In the genomic region with DNA sequence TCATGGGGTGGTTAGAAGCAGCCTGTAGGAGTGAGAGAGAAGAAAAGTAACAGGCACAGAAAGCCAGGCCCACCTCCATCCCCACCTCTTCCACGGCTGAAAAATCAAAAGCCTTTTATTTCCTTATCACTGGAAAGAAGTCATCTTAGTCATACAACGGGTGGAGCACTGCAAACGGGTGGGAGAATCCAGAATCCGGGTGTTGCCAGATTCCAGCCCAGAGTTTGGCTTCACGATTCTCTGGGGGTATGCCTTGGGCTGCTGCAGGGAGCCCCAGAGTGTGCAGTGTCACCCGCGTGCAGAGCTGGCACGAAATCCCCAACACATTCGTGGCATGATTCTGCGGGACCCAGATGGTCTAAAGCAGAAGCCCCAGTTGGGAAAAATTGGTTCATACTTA, we compare ENCODE assay signal across 35 cellular contexts. TPM values are rescaled to one million over a fixed set of nuclear protein-coding genes. Genes with fewer than 3 reads are reported as not detected.
"Had no signal": no experiment of that assay in that cellular context is flagged by ENCODE, and none has a peak within 500 bp of the region (broad histone marks: within the 10 kb centered on the region; RNA-seq: fewer than 3 reads in every experiment).

No MANE protein-coding gene starts in this region.

- H3K36me3 Mint-ChIP-seq: activated naive CD4-positive, alpha-beta T cell treated with anti-CD3 and anti-CD28 coated beads, Interleukin-2, amount 50 U/mL, for 72 hours had no signal

- H3K4me3 ChIP-seq: adrenal gland, body of pancreas, breast epithelium, Peyer's patch, SJSA1 had no signal

- H3K9ac ChIP-seq: SK-N-SH had no signal

- H3K4me3 Mint-ChIP-seq: activated CD8-positive, alpha-beta T cell treated with anti-CD3 and anti-CD28 coated beads for 36 hours; activated T-cell treated with anti-CD3 and anti-CD28 coated beads, Interleukin-2, amount 50 U/mL, for 24 hours; T-helper 1 cell treated with Interleukin-12 subunit alpha and Interleukin-12 subunit beta and Interleukin-4 antibody, amounts not matched to agents 30 μg/mL and 1 μg/mL, for 36 hours had no signal

- H3K4me2 ChIP-seq: SK-N-SH had no signal

- H3K27ac ChIP-seq: adrenal gland, body of pancreas, breast epithelium, Peyer's patch, SJSA1, VCaP had no signal

- H3K9me3 ChIP-seq: adrenal gland, body of pancreas, breast epithelium, Peyer's patch, SJSA1, SK-N-SH had no signal

- H3K27ac Mint-ChIP-seq: activated CD8-positive, alpha-beta T cell treated with anti-CD3 and anti-CD28 coated beads for 36 hours; activated naive CD4-positive, alpha-beta T cell treated with anti-CD3 and anti-CD28 coated beads, Interleukin-2, amount 50 U/mL, for 72 hours; activated T-cell treated with anti-CD3 and anti-CD28 coated beads, Interleukin-2, amount 50 U/mL, for 24 hours; activated T-helper 2 cell treated with anti-CD3 and anti-CD28 coated beads, Interferon-gamma antibody, Interleukin-2, Interleukin-4, amounts not matched to agents 10 μg/mL and 5 μg/mL and 100 μg/mL, durations not matched to agents 14 hours and 24 hours and 36 hours; T-helper 1 cell treated with Interleukin-12 subunit alpha and Interleukin-12 subunit beta and Interleukin-4 antibody, amounts not matched to agents 30 μg/mL and 1 μg/mL, for 36 hours had no signal

- H3K27me3 ChIP-seq: adrenal gland, body of pancreas, breast epithelium, Peyer's patch, SJSA1 had no signal

- H3K9me3 Mint-ChIP-seq: activated CD8-positive, alpha-beta T cell treated with anti-CD3 and anti-CD28 coated beads for 36 hours; activated naive CD4-positive, alpha-beta T cell treated with anti-CD3 and anti-CD28 coated beads, Interleukin-2, amount 50 U/mL, for 72 hours; activated T-cell treated with anti-CD3 and anti-CD28 coated beads, Interleukin-2, amount 50 U/mL, for 24 hours; activated T-helper 2 cell treated with anti-CD3 and anti-CD28 coated beads, Interferon-gamma antibody, Interleukin-2, Interleukin-4, amounts not matched to agents 10 μg/mL and 5 μg/mL and 100 μg/mL, durations not matched to agents 14 hours and 24 hours and 36 hours; T-helper 1 cell treated with Interleukin-12 subunit alpha and Interleukin-12 subunit beta and Interleukin-4 antibody, amounts not matched to agents 30 μg/mL and 1 μg/mL, for 36 hours had no signal

- H3K4me1 ChIP-seq: adrenal gland, body of pancreas, breast epithelium, Peyer's patch, SJSA1 had no signal

- H3K36me3 ChIP-seq: breast epithelium had no signal

- ATAC-seq: activated CD8-positive, alpha-beta T cell treated with anti-CD3 and anti-CD28 coated beads for 36 hours; activated naive CD4-positive, alpha-beta T cell treated with anti-CD3 and anti-CD28 coated beads, Interleukin-2, amount 50 U/mL, for 72 hours; body of pancreas; PC-3 had no signal

- DNase-seq: activated CD4-positive, alpha-beta T cell treated with anti-CD3 and anti-CD28 coated beads for 1 hour; activated CD4-positive, alpha-beta T cell treated with anti-CD3 and anti-CD28 coated beads for 48 hours; activated CD4-positive, alpha-beta T cell treated with anti-CD3 and anti-CD28 coated beads, Interleukin-2, amount 50 U/mL, for 4 hours; activated CD4-positive, CD25-positive, alpha-beta regulatory T cell; activated CD8-positive, alpha-beta T cell treated with anti-CD3 and anti-CD28 coated beads for 36 hours; activated gamma-delta T cell; activated naive CD4-positive, alpha-beta T cell treated with Interleukin-2 at 50 U/mL for 16 hours; activated T-cell treated with anti-CD3 and anti-CD28 coated beads, Interleukin-2, amount 50 U/mL, for 24 hours; adrenal gland; body of pancreas; NCI-H1092 treated with DMSO at 0.1 percent for 48 hours; NCI-H1417; NCI-H146; NCI-H187; NCI-H2029 treated with DMSO at 0.1 percent for 48 hours; NCI-H2107; NCI-H2171; NCI-H510A; NCI-H526; NCI-H748 treated with DMSO at 0.1 percent for 48 hours; NK-92 treated with Interleukin-12 subunit alpha and Interleukin-12 subunit beta, amount 100 ng/mL, for 24 hours; PC-3; Peyer's patch; RPMI8226; SHP77 treated with DMSO at 0.1 percent for 48 hours; SK-N-SH had no signal

RNA-seq across cellular contexts. Expression of a gene that starts 2.5 kb away (rescaled TPM):
- total RNA-seq: activated CD8-positive, alpha-beta memory T cell treated with anti-CD3 and anti-CD28 coated beads for 36 hours; activated CD8-positive, alpha-beta T cell treated with anti-CD3 and anti-CD28 coated beads for 36 hours; activated naive CD4-positive, alpha-beta T cell treated with anti-CD3 and anti-CD28 coated beads, Interleukin-2, amount 50 U/mL, for 72 hours; activated T-helper 2 cell treated with anti-CD3 and anti-CD28 coated beads, Interferon-gamma antibody, Interleukin-2, Interleukin-4, amounts not matched to agents 10 μg/mL and 5 μg/mL and 100 μg/mL, durations not matched to agents 14 hours and 24 hours and 36 hours; adrenal gland; astrocyte; M059J; PC-3; Peyer's patch; SJSA1 had no signal

RNA-seq across cellular contexts. Expression of a gene that starts 8.6 kb away (rescaled TPM):
- total RNA-seq: activated CD8-positive, alpha-beta memory T cell treated with anti-CD3 and anti-CD28 coated beads for 36 hours; activated CD8-positive, alpha-beta T cell treated with anti-CD3 and anti-CD28 coated beads for 36 hours; activated naive CD4-positive, alpha-beta T cell treated with anti-CD3 and anti-CD28 coated beads, Interleukin-2, amount 50 U/mL, for 72 hours; activated T-helper 2 cell treated with anti-CD3 and anti-CD28 coated beads, Interferon-gamma antibody, Interleukin-2, Interleukin-4, amounts not matched to agents 10 μg/mL and 5 μg/mL and 100 μg/mL, durations not matched to agents 14 hours and 24 hours and 36 hours; adrenal gland; body of pancreas; breast epithelium; PC-3; Peyer's patch had no signal
